In genomic region chr4:184856277-184856609, GRCh38 we compare ENCODE assay signal across 16 cellular contexts. TPM values are rescaled to one million over a fixed set of nuclear protein-coding genes. Genes with fewer than 3 reads are reported as not detected.
A peak's percentile ranks its signal among the peaks of the same experiment; 100 is the strongest.
DNase-seq lines count a peak whose midpoint lies in the region; ATAC-seq, FAIRE-seq and TF ChIP-seq lines count a peak whose summit lies in the region.
"Had no signal": no experiment of that assay in that cellular context is flagged by ENCODE, and none has a peak within 500 bp of the region (broad histone marks: within the 10 kb centered on the region; RNA-seq: fewer than 3 reads in every experiment).

No MANE protein-coding gene starts in this region.

- no peak for DNase-seq in GM18507 (ENCODE audit: extremely low spot score, insufficient read length, low read depth)
- peak; percentile 20 for DNase-seq in SKM-1 treated with dmso at 0.1 percent for 144 hours (lab: John Stamatoyannopoulos, UW; ENCODE audit: unreplicated experiment)
- peak; percentile 31 for DNase-seq in naive B cell
- no peak for DNase-seq in DMS 273 (lab: John Stamatoyannopoulos, UW; ENCODE audit: unreplicated experiment)
- no peak for DNase-seq in Calu3
- DNase-seq in activated CD4-positive, alpha-beta T cell treated with anti-CD3 and anti-CD28 coated beads, Interleukin-2, amount 10 ng/mL, durations not matched to agents 24 days and 14 days = no peak
- DNase-seq in SW480 (ENCODE audit: low spot score) = no peak
- DNase-seq: activated CD4-positive, alpha-beta T cell treated with anti-CD3 and anti-CD28 coated beads, Interleukin-2, amount 10 ng/mL, durations not matched to agents 7 days and 5 days; activated effector memory CD4-positive, alpha-beta T cell treated with Interleukin-2 at 50 U/mL for 16 hours; heart right ventricle; mammary epithelial cell; NCI-H1694; posterior cingulate gyrus; SK-N-SH; stimulated activated CD4-positive, alpha-beta T cell treated with anti-CD3 and anti-CD28 coated beads, Interleukin-1b, Interleukin-23, amount 100 ng/mL, for 48 hours had no signal

- CTCF ChIA-PET in Calu3 (lab: Charles Lee) = interaction anchor here (0.7 kb wide), 1 partner anchor 63 kb away, joined by 7 read pairs; no protein-coding TSS in a partner anchor

- intact Hi-C loops in Calu3 (cut with micrococcal nuclease; ENCODE audit: unreplicated experiment) = no loop called here
- intact Hi-C loops in activated CD4-positive, alpha-beta T cell treated with anti-CD3 and anti-CD28 coated beads, Interleukin-2, amount 10 ng/mL, durations not matched to agents 24 days and 14 days (cut with micrococcal nuclease) = no loop called here

- H3K4me3 Mint-ChIP-seq in naive B cell (peak overlapping the region in 1 of 8 donors; percentile 66), Calu3 (ENCODE audit: low read depth, unreplicated experiment) (no peak overlapping the region)
- no peak overlapping the region for H3K4me3 Mint-ChIP-seq in activated CD4-positive, alpha-beta T cell treated with anti-CD3 and anti-CD28 coated beads, Interleukin-2, amount 10 ng/mL, durations not matched to agents 24 days and 14 days
- H3K4me3 Mint-ChIP-seq: activated CD4-positive, alpha-beta T cell treated with anti-CD3 and anti-CD28 coated beads, Interleukin-2, amount 10 ng/mL, durations not matched to agents 7 days and 5 days had no signal

- FAIRE-seq in GM18507 (lab: Jason Lieb, UNC) = peak; percentile 71

- H3K9me3 Mint-ChIP-seq in naive B cell (no peaks in the 10 kb centered on the region), Calu3 (ENCODE audit: low read depth, unreplicated experiment) (no peaks in the 10 kb centered on the region)
- H3K9me3 Mint-ChIP-seq in activated CD4-positive, alpha-beta T cell treated with anti-CD3 and anti-CD28 coated beads, Interleukin-2, amount 10 ng/mL, durations not matched to agents 24 days and 14 days = no peaks in the 10 kb centered on the region
- H3K9me3 Mint-ChIP-seq: activated CD4-positive, alpha-beta T cell treated with anti-CD3 and anti-CD28 coated beads, Interleukin-2, amount 10 ng/mL, durations not matched to agents 7 days and 5 days had no signal

- ATAC-seq in HG03342 (IDR thresholded peaks at IDR 0.05; ENCODE audit: unreplicated experiment) (peak; percentile 39), naive B cell (ENCODE audit: low read depth in 2 of 2) (peak; percentile 39 to 46)

- BruUV-seq in Calu3 (replicated peaks; lab: Mats Ljungman, UMichigan) = no TSS peak

- peaks cover 22 to 37% (median 32%) of the 10 kb centered on the region in 3 donors for H3K4me1 Mint-ChIP-seq in naive B cell
- no peaks in the 10 kb centered on the region for H3K4me1 Mint-ChIP-seq in Calu3 (ENCODE audit: low read depth, unreplicated experiment)
- peaks cover 39% of the 10 kb centered on the region for H3K4me1 Mint-ChIP-seq in activated CD4-positive, alpha-beta T cell treated with anti-CD3 and anti-CD28 coated beads, Interleukin-2, amount 10 ng/mL, durations not matched to agents 24 days and 14 days

- H3K27ac Mint-ChIP-seq in naive B cell = peak overlapping the region in 2 of 6 donors; percentile 19 to 57
- no peak overlapping the region for H3K27ac Mint-ChIP-seq in Calu3 (ENCODE audit: unreplicated experiment)
- no peak overlapping the region for H3K27ac Mint-ChIP-seq in activated CD4-positive, alpha-beta T cell treated with anti-CD3 and anti-CD28 coated beads, Interleukin-2, amount 10 ng/mL, durations not matched to agents 24 days and 14 days
- H3K27ac Mint-ChIP-seq: activated CD4-positive, alpha-beta T cell treated with anti-CD3 and anti-CD28 coated beads, Interleukin-2, amount 10 ng/mL, durations not matched to agents 7 days and 5 days had no signal

- TF ChIP-seq CTCF in Calu3 (IDR thresholded peaks at IDR 0.05; ENCODE audit: unreplicated experiment) = no peak

- no peaks in the 10 kb centered on the region for H3K36me3 Mint-ChIP-seq in naive B cell
- H3K36me3 Mint-ChIP-seq in Calu3 (ENCODE audit: insufficient read depth, unreplicated experiment) = no peaks in the 10 kb centered on the region
- no peaks in the 10 kb centered on the region for H3K36me3 Mint-ChIP-seq in activated CD4-positive, alpha-beta T cell treated with anti-CD3 and anti-CD28 coated beads, Interleukin-2, amount 10 ng/mL, durations not matched to agents 24 days and 14 days (ENCODE audit: low read depth)

- H3K27me3 Mint-ChIP-seq in naive B cell (no peaks in the 10 kb centered on the region), Calu3 (ENCODE audit: unreplicated experiment) (no peaks in the 10 kb centered on the region)
- H3K27me3 Mint-ChIP-seq in activated CD4-positive, alpha-beta T cell treated with anti-CD3 and anti-CD28 coated beads, Interleukin-2, amount 10 ng/mL, durations not matched to agents 24 days and 14 days = no peaks in the 10 kb centered on the region
- H3K27me3 Mint-ChIP-seq: activated CD4-positive, alpha-beta T cell treated with anti-CD3 and anti-CD28 coated beads, Interleukin-2, amount 10 ng/mL, durations not matched to agents 7 days and 5 days had no signal

RNA-seq across cellular contexts. Expression of gene ACSL1, which starts 30.5 kb away (rescaled TPM):
- polyA plus RNA-seq in naive B cell (ENCODE audit: low read depth in 6 of 6) = 10 to 100 TPM in 1 of 6 donors, 1 to 10 TPM in 5; 5.0 to 10.1 (median 6.8) TPM
- total RNA-seq in Calu3 (2022) = 19.1 and 31.9 TPM in 2 replicates
- 38.3 and 41.7 TPM in 2 replicates for total RNA-seq in activated CD4-positive, alpha-beta T cell treated with anti-CD3 and anti-CD28 coated beads, Interleukin-2, amount 10 ng/mL, durations not matched to agents 24 days and 14 days

Comparison
In these comparisons a context has a peak if more than half of its experiments do, and no peak if none do; other contexts are left out.
1. DNase-seq: peak in SKM-1 treated with dmso at 0.1 percent for 144 hours (single experiment) and naive B cell (single experiment); none in GM18507 (single experiment), DMS 273 (single experiment), Calu3 (single experiment), activated CD4-positive, alpha-beta T cell treated with anti-CD3 and anti-CD28 coated beads, Interleukin-2, amount 10 ng/mL, durations not matched to agents 24 days and 14 days (single experiment) and SW480 (single experiment).